18 cellular contexts compared by ENCODE assay signal in genomic region chr2:41994661-41995060, GRCh38. TPM values are rescaled to one million over a fixed set of nuclear protein-coding genes. Genes with fewer than 3 reads are reported as not detected.
DNase-seq lines count a peak whose midpoint lies in the region; ATAC-seq and TF ChIP-seq lines count a peak whose summit lies in the region.
"Had no signal": no experiment of that assay in that cellular context is flagged by ENCODE, and none has a peak within 500 bp of the region (broad histone marks: within the 10 kb centered on the region; RNA-seq: fewer than 3 reads in every experiment).

No MANE protein-coding gene starts in this region.

- peaks cover 69% of the 10 kb centered on the region for H3K4me1 ChIP-seq in A673 (ENCODE audit: insufficient read depth, low read length, poor library complexity, severe bottlenecking)
- no peaks in the 10 kb centered on the region for H3K4me1 ChIP-seq in endodermal cell (ENCODE audit: control insufficient read depth, insufficient read depth, low read length)
- H3K4me1 ChIP-seq: HAP-1 had no signal

- CTCF ChIA-PET in A673 (lab: Charles Lee), result no interaction called here

- H3K4me3 Mint-ChIP-seq in endodermal cell, result no peak overlapping the region
- H3K4me3 Mint-ChIP-seq in nephron, result no peak overlapping the region
- no peak overlapping the region for H3K4me3 Mint-ChIP-seq in activated T-cell treated with anti-CD3 and anti-CD28 coated beads, Interleukin-2, amount 50 U/mL, for 72 hours
- H3K4me3 Mint-ChIP-seq: CD14-positive monocyte; CD4-positive, alpha-beta memory T cell; IgD-negative memory B cell had no signal

- no peaks in the 10 kb centered on the region for H3K27me3 ChIP-seq in A673 (replicated peaks; ENCODE audit: insufficient read depth, low read depth, low read length, poor library complexity)
- H3K27me3 ChIP-seq in endodermal cell (ENCODE audit: control insufficient read depth, insufficient read depth, low read length, poor library complexity, severe bottlenecking), result no peaks in the 10 kb centered on the region
- H3K27me3 ChIP-seq: BLaER1 had no signal

- H3K4me3 ChIP-seq in A673 (ENCODE audit: low read depth, low read length, poor library complexity, severe bottlenecking) (no peak overlapping the region), endodermal cell (ENCODE audit: low read length) (peak overlapping the region; percentile 53)
- H3K4me3 ChIP-seq: A549, BLaER1, GM12878, HAP-1 had no signal

- intact Hi-C loops in A673 (cut with micrococcal nuclease; ENCODE audit: unreplicated experiment), result no loop called here

- H3K9me3 Mint-ChIP-seq in endodermal cell (peaks cover 14% of the 10 kb centered on the region), nephron (no peaks in the 10 kb centered on the region)
- no peaks in the 10 kb centered on the region for H3K9me3 Mint-ChIP-seq in activated T-cell treated with anti-CD3 and anti-CD28 coated beads, Interleukin-2, amount 50 U/mL, for 72 hours

- TF ChIP-seq CTCF in A673 (conservative IDR thresholded peaks at IDR 0.05; ENCODE audit: low read depth, low read length), result no peak
- TF ChIP-seq CTCF in endodermal cell (conservative IDR thresholded peaks at IDR 0.05), result no peak
- TF ChIP-seq CTCF in nephron (IDR thresholded peaks at IDR 0.05; ENCODE audit: unreplicated experiment in 3 of 3), result no peak

- H3K36me3 Mint-ChIP-seq in endodermal cell (ENCODE audit: low read depth), result no peaks in the 10 kb centered on the region
- no peaks in the 10 kb centered on the region for H3K36me3 Mint-ChIP-seq in nephron (ENCODE audit: low read depth)
- no peaks in the 10 kb centered on the region for H3K36me3 Mint-ChIP-seq in activated T-cell treated with anti-CD3 and anti-CD28 coated beads, Interleukin-2, amount 50 U/mL, for 72 hours (ENCODE audit: insufficient read depth in 2 of 2)
- H3K36me3 Mint-ChIP-seq: CD14-positive monocyte; CD4-positive, alpha-beta memory T cell; IgD-negative memory B cell had no signal

- H3K36me3 ChIP-seq in A673 (ENCODE audit: insufficient read depth, low read length, poor library complexity, severe bottlenecking) (no peaks in the 10 kb centered on the region), endodermal cell (ENCODE audit: control insufficient read depth, insufficient read depth, low read length) (no peaks in the 10 kb centered on the region)
- H3K36me3 ChIP-seq: BLaER1, HAP-1 had no signal

- H3K27me3 Mint-ChIP-seq in endodermal cell (ENCODE audit: insufficient read depth), result peaks cover 2% of the 10 kb centered on the region
- peaks cover 8% of the 10 kb centered on the region for H3K27me3 Mint-ChIP-seq in nephron (ENCODE audit: low read depth)
- H3K27me3 Mint-ChIP-seq in activated T-cell treated with anti-CD3 and anti-CD28 coated beads, Interleukin-2, amount 50 U/mL, for 72 hours (ENCODE audit: low read depth), result peaks cover 23% of the 10 kb centered on the region

- no peak for ATAC-seq in activated T-cell treated with anti-CD3 and anti-CD28 coated beads, Interleukin-2, amount 50 U/mL, for 72 hours (replicated peaks in 1 of 2)
- ATAC-seq: HepG2 had no signal

- POLR2A ChIA-PET in A673 (lab: Charles Lee; ENCODE audit: low non-redundant PET), result no interaction called here

- DNase-seq in A673 (ENCODE audit: low spot score) (no peak), endodermal cell (no peak), islet precursor cell (peak; percentile 6), SHP77 (lab: John Stamatoyannopoulos, UW) (no peak), DMS79 (lab: John Stamatoyannopoulos, UW) (no peak)
- no peak for DNase-seq in activated T-cell treated with anti-CD3 and anti-CD28 coated beads, Interleukin-2, amount 50 U/mL, for 72 hours
- DNase-seq: CD4-positive, alpha-beta memory T cell; DMS153; DMS79 treated with DMSO at 0.1 percent for 48 hours had no signal

- H3K4me1 Mint-ChIP-seq in endodermal cell, result peaks cover 36% of the 10 kb centered on the region
- H3K4me1 Mint-ChIP-seq in nephron, result peaks cover 60% of the 10 kb centered on the region
- H3K4me1 Mint-ChIP-seq in activated T-cell treated with anti-CD3 and anti-CD28 coated beads, Interleukin-2, amount 50 U/mL, for 72 hours (ENCODE audit: low read depth), result no peaks in the 10 kb centered on the region
- H3K4me1 Mint-ChIP-seq: CD14-positive monocyte, IgD-negative memory B cell had no signal

- H3K27ac ChIP-seq in A673 (ENCODE audit: low read depth, low read length, poor library complexity, severe bottlenecking), result peak overlapping the region; percentile 24
- H3K27ac ChIP-seq in endodermal cell (ENCODE audit: low read depth, low read length), result no peak overlapping the region
- H3K27ac ChIP-seq: 22Rv1, BLaER1 had no signal

- H3K9me3 ChIP-seq in A673 (ENCODE audit: low read depth, low read length, poor library complexity, severe bottlenecking) (no peaks in the 10 kb centered on the region), endodermal cell (ENCODE audit: control insufficient read depth, low read length) (peaks cover 22% of the 10 kb centered on the region)
- H3K9me3 ChIP-seq: A549, HAP-1 had no signal

- BruUV-seq in A673 (replicated peaks; lab: Mats Ljungman, UMichigan), result no TSS peak

- H3K27ac Mint-ChIP-seq in endodermal cell (peak overlapping the region; percentile 52), nephron (peak overlapping the region; percentile 21 to 77 (median 22))
- H3K27ac Mint-ChIP-seq in activated T-cell treated with anti-CD3 and anti-CD28 coated beads, Interleukin-2, amount 50 U/mL, for 72 hours, result no peak overlapping the region
- H3K27ac Mint-ChIP-seq: CD14-positive monocyte, IgD-negative memory B cell had no signal

- no peak overlapping the region for H3K9ac ChIP-seq in endodermal cell (ENCODE audit: extremely low read depth, low read length, poor library complexity, severe bottlenecking)
- H3K9ac ChIP-seq: BLaER1 had no signal

- WGBS in endodermal cell (ENCODE audit: insufficient coverage in 1 of 2, insufficient read length in 1 of 2), 2 experiments, result 93 to 94% methylated on average over 8 of the region's 8 CpGs

RNA-seq across cellular contexts. Expression of gene PKDCC, which starts 53.2 kb away (rescaled TPM):
- total RNA-seq in A673 (2021), result 77.5 and 82.2 TPM in 2 replicates
- total RNA-seq in endodermal cell, result 100 to 1,000 TPM in 1 of 2 donors, 10 to 100 TPM in 1; 85.3 to 105 TPM
- polyA plus RNA-seq in endodermal cell (2013, experiment 1 of 2), result 124 TPM
- polyA plus RNA-seq in endodermal cell (2013, experiment 2 of 2), result 112 TPM
- total RNA-seq in activated T-cell treated with anti-CD3 and anti-CD28 coated beads, Interleukin-2, amount 50 U/mL, for 72 hours, result not detected
- total RNA-seq: CD4-positive, alpha-beta memory T cell had no signal
- polyA plus RNA-seq: CD14-positive monocyte, IgD-negative memory B cell had no signal

Comparison
In these comparisons a context has a peak if more than half of its experiments do, and no peak if none do; other contexts are left out.
1. RNA of gene PKDCC, which starts 53.2 kb away (total RNA-seq): 85.3 to 105 TPM in endodermal cell and 77.5 to 82.2 TPM in A673; not detected in activated T-cell treated with anti-CD3 and anti-CD28 coated beads, Interleukin-2, amount 50 U/mL, for 72 hours; every median in the first group is over 10 times any median in the second.